ENCODE assay signal across 18 cellular contexts in genomic region chr14:103574104-103574503, GRCh38.
"Had no signal": no experiment of that assay in that cellular context is flagged by ENCODE, and none has a peak within 500 bp of the region (broad histone marks: within the 10 kb centered on the region; RNA-seq: fewer than 3 reads in every experiment).

No MANE protein-coding gene starts in this region.

- DNase-seq: activated CD4-positive, alpha-beta T cell treated with anti-CD3 and anti-CD28 coated beads, Interleukin-2, amount 10 ng/mL, durations not matched to agents 24 days and 14 days; activated CD8-positive, alpha-beta T cell treated with anti-CD3 and anti-CD28 coated beads for 36 hours; activated naive CD4-positive, alpha-beta T cell; activated naive CD8-positive, alpha-beta T cell treated with anti-CD3 and anti-CD28 coated beads for 36 hours; activated T-cell treated with anti-CD3 and anti-CD28 coated beads, Interleukin-2, amount 50 U/mL, for 1 hour; amniotic stem cell; dorsolateral prefrontal cortex; foreskin melanocyte; hypothalamus; islet precursor cell; left lung; natural killer cell; nucleus accumbens; stimulated activated naive CD8-positive, alpha-beta T cell treated with anti-CD3 and anti-CD28 coated beads, Interleukin-15, amount 100 ng/mL, for 72 hours; T-helper 1 cell; T-helper 9 cell; testis had no signal

- H3K4me3 ChIP-seq: dorsolateral prefrontal cortex, left lung, testis had no signal

- H3K27ac ChIP-seq: testis had no signal

- H3K9me3 ChIP-seq: left lung, testis had no signal

- ATAC-seq: activated CD8-positive, alpha-beta T cell treated with anti-CD3 and anti-CD28 coated beads for 36 hours; activated T-helper 17 cell treated with anti-CD3 and anti-CD28 coated beads, Interleukin-2, amount 50 U/mL, for 72 hours; left lung; natural killer cell; stimulated activated naive CD8-positive, alpha-beta T cell treated with anti-CD3 and anti-CD28 coated beads, Interleukin-15, amount 100 ng/mL, for 72 hours had no signal

- H3K27me3 ChIP-seq: dorsolateral prefrontal cortex, left lung, testis had no signal
